Comparison of ENCODE assay signal across 15 cellular contexts in genomic region chr20:57957397-57958049, GRCh38.
DNase-seq lines count a peak whose midpoint lies in the region; ATAC-seq and TF ChIP-seq lines count a peak whose summit lies in the region.
"Had no signal": no experiment of that assay in that cellular context is flagged by ENCODE, and none has a peak within 500 bp of the region (broad histone marks: within the 10 kb centered on the region; RNA-seq: fewer than 3 reads in every experiment).

No MANE protein-coding gene starts in this region.

- DNase-seq in NCI-H748 (lab: John Stamatoyannopoulos, UW; ENCODE audit: unreplicated experiment) (peak; percentile 24), NCI-H748 treated with DMSO at 0.1 percent for 48 hours (lab: John Stamatoyannopoulos, UW) (no peak), astrocyte of the spinal cord (ENCODE audit: low read depth, low spot score) (peak; percentile 24), SKM-1 treated with dmso at 0.1 percent for 144 hours (lab: John Stamatoyannopoulos, UW; ENCODE audit: unreplicated experiment) (no peak), nucleus accumbens (lab: John Stamatoyannopoulos, UW) (no peak)
- DNase-seq: activated naive CD4-positive, alpha-beta T cell treated with anti-CD3 and anti-CD28 coated beads, Interleukin-2, amount 10 ng/mL, durations not matched to agents 7 days and 5 days; effector CD4-positive, alpha-beta T cell; MG63; NCI-H2107; NCI-H82; stomach had no signal

- H3K4me1 ChIP-seq in muscle layer of duodenum (ENCODE audit: control insufficient read depth in 1 of 2, insufficient read depth in 2 of 2, low read length in 2 of 2) = peaks cover 0 to 9% of the 10 kb centered on the region in 2 donors

- no peaks in the 10 kb centered on the region for H3K9me3 ChIP-seq in muscle layer of duodenum (ENCODE audit: control insufficient read depth in 1 of 2, low read length in 2 of 2)
- H3K9me3 ChIP-seq: MG63, neutrophil, stomach had no signal

- H3K4me3 ChIP-seq in astrocyte of the spinal cord (ENCODE audit: low read depth, low read length) (no peak overlapping the region), muscle layer of duodenum (ENCODE audit: low read depth in 1 of 2, low read length in 2 of 2) (no peak overlapping the region)
- H3K4me3 ChIP-seq: MG63, stomach had no signal

- in situ Hi-C loops in astrocyte of the spinal cord (cut with HindIII; ENCODE audit: low sequenced_read_pairs) = no loop called here

- no peak for TF ChIP-seq CTCF in astrocyte of the spinal cord (IDR thresholded peaks at IDR 0.05; ENCODE audit: low read depth, low read length)

- no peaks in the 10 kb centered on the region for H3K27me3 ChIP-seq in muscle layer of duodenum (ENCODE audit: low read depth, low read length)
- H3K27me3 ChIP-seq: MG63, neutrophil, stomach had no signal

- no peaks in the 10 kb centered on the region for H3K36me3 ChIP-seq in muscle layer of duodenum (ENCODE audit: control insufficient read depth in 1 of 2, insufficient read depth in 2 of 2, low read length in 2 of 2)
- H3K36me3 ChIP-seq: MG63, neutrophil, stomach had no signal

- H3K27ac ChIP-seq in muscle layer of duodenum (ENCODE audit: low read length) = peak overlapping the region; percentile 43
- H3K27ac ChIP-seq: neutrophil had no signal

- ATAC-seq in HG02884 (IDR thresholded peaks at IDR 0.05; ENCODE audit: unreplicated experiment) (no peak), GM18858 (IDR thresholded peaks at IDR 0.05; ENCODE audit: unreplicated experiment) (no peak)

Comparison
In these comparisons a context has a peak if more than half of its experiments do, and no peak if none do; other contexts are left out.
1. DNase-seq: peak in NCI-H748 (single experiment) and astrocyte of the spinal cord (single experiment); none in NCI-H748 treated with DMSO at 0.1 percent for 48 hours (single experiment), SKM-1 treated with dmso at 0.1 percent for 144 hours (single experiment) and nucleus accumbens (0 of 56).